Comparison of ENCODE assay signal across 8 cellular contexts in the genomic region with DNA sequence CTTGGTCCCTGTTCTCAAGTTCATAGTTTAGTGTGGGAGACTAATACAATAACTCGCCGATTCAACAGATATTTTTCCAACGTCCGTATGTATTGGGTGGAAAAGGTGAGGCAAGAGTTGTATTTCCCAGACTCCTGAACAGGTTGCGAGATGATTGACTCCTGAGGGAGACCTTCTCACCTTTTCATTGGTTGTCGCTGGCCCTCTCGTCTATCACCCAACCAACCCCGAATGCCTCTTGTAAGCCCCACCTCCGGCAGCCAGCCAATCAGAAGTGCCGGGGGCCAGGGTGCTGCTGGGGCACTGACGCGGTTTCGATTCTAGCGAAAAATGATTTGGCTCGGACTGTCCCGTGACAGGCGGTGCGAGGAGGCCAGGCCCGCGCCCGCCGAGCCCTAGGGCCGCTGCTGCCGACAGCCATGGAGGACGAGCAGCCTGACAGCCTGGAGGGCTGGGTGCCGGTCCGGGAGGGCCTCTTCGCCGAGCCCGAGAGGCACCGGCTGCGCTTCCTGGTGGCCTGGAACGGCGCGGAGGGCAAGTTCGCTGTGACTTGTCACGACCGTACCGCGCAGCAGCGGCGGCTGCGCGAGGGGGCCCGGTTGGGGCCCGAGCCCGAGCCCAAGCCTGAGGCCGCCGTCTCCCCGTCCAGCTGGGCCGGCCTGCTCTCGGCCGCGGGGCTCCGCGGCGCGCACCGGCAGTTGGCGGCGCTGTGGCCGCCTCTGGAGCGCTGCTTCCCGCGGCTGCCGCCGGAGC. TPM values are rescaled to one million over a fixed set of nuclear protein-coding genes. Genes with fewer than 3 reads are reported as not detected.
A peak's percentile ranks its signal among the peaks of the same experiment; 100 is the strongest.
DNase-seq lines count a peak whose midpoint lies in the region; ATAC-seq and TF ChIP-seq lines count a peak whose summit lies in the region.

TSS of gene WHAMM (plus strand) at position 321 of the 753 bp plus-strand sequence. CDS start at position 420, 99 bp downstream.

- H3K9me3 ChIP-seq in esophagus muscularis mucosa = no peaks in the 10 kb centered on the region
- no peaks in the 10 kb centered on the region for H3K9me3 ChIP-seq in muscle layer of duodenum (ENCODE audit: control insufficient read depth in 1 of 2, low read length in 2 of 2)

- H3K27me3 ChIP-seq in esophagus muscularis mucosa (no peaks in the 10 kb centered on the region), muscle layer of duodenum (ENCODE audit: low read depth, low read length) (no peaks in the 10 kb centered on the region)

- peak; percentile 81 for ATAC-seq in GM21723 (IDR thresholded peaks at IDR 0.05; ENCODE audit: unreplicated experiment)

- H3K36me3 ChIP-seq in esophagus muscularis mucosa = peaks cover 8 to 16% (median 12%) of the 10 kb centered on the region in 4 donors
- peaks cover 5 to 7% of the 10 kb centered on the region in 2 donors for H3K36me3 ChIP-seq in muscle layer of duodenum (ENCODE audit: control insufficient read depth in 1 of 2, insufficient read depth in 2 of 2, low read length in 2 of 2)

- H3K4me3 ChIP-seq in esophagus muscularis mucosa (peak within 1 kb of the TSS; percentile 84 to 98 (median 94)), muscle layer of duodenum (ENCODE audit: low read depth in 1 of 2, low read length in 2 of 2) (peak within 1 kb of the TSS; percentile 88 to 92)

- TF ChIP-seq EP300 in esophagus muscularis mucosa (IDR thresholded peaks at IDR 0.05) = no peak

- H3K27ac ChIP-seq in esophagus muscularis mucosa (replicated peaks in 1 of 4) (peak within 1 kb of the TSS; percentile 99 to 100 (median 100)), muscle layer of duodenum (ENCODE audit: low read length) (peak within 1 kb of the TSS; percentile 92)

- DNase-seq in DMS79 (lab: John Stamatoyannopoulos, UW) = peak; percentile 77
- DNase-seq in KG1 (lab: John Stamatoyannopoulos, UW) = peak; percentile 95
- peak; percentile 96 for DNase-seq in activated T-cell treated with anti-CD3 and anti-CD28 coated beads, Interleukin-2, amount 50 U/mL, for 48 hours
- peak; percentile 100 for DNase-seq in esophagus muscularis mucosa (ENCODE audit: extremely low spot score)
- DNase-seq in stimulated activated CD8-positive, alpha-beta memory T cell treated with anti-CD3 and anti-CD28 coated beads, Interleukin-7, amount 100 ng/mL, for 4 hours (ENCODE audit: low read depth in 2 of 2) = peak; percentile 92

- intact Hi-C loops in esophagus muscularis mucosa (cut with DNase I) = loop anchor here (2.0 kb wide), 1 partner anchor 59 kb away; no protein-coding TSS in a partner anchor

- WGBS in esophagus muscularis mucosa = 0% methylated on average over 10 of the region's 67 CpGs

- H3K4me1 ChIP-seq in esophagus muscularis mucosa (peaks cover 19 to 36% (median 31%) of the 10 kb centered on the region in 4 donors), muscle layer of duodenum (ENCODE audit: control insufficient read depth in 1 of 2, insufficient read depth in 2 of 2, low read length in 2 of 2) (peaks cover 0 to 14% of the 10 kb centered on the region in 2 donors)

- TF ChIP-seq CTCF in esophagus muscularis mucosa (IDR thresholded peaks at IDR 0.05) = no peak

- TF ChIP-seq POLR2A in esophagus muscularis mucosa (IDR thresholded peaks at IDR 0.05; ENCODE audit: low read depth) = peak; percentile 95

TF ChIP-seq in PFSK-1, 5 proteins besides CTCF, POLR2A, EP300 and RAD21:
- no peak for TF ChIP-seq FOXP2 (optimal IDR thresholded peaks at IDR 0.05; ENCODE audit: borderline replicate concordance, extremely low read depth, extremely low read length, insufficient read depth)
- peak; percentile 78 for TF ChIP-seq POLR2AphosphoS5 (IDR thresholded peaks at IDR 0.05; ENCODE audit: low read depth, low read length)
- peak; percentile 88 for TF ChIP-seq TAF1 (IDR thresholded peaks at IDR 0.05; ENCODE audit: borderline replicate concordance, insufficient read depth, low read length)
- no peak for TF ChIP-seq SIN3A (IDR thresholded peaks at IDR 0.05; ENCODE audit: borderline replicate concordance, insufficient read depth, low read length)

RNA-seq across cellular contexts. Expression of gene WHAMM, which starts in this region (rescaled TPM):
- 4.1 TPM for polyA plus RNA-seq in PFSK-1 (2012; ENCODE audit: insufficient read length, low read depth)
- total RNA-seq in esophagus muscularis mucosa = 10 to 100 TPM in 3 of 4 donors, 1 to 10 TPM in 1; 9.6 to 17.4 (median 14.2) TPM

Comparison
In these comparisons a context has a peak if more than half of its experiments do, and no peak if none do; other contexts are left out.
1. Peak in every context shown above with its lines: DNase-seq, ATAC-seq, H3K4me3 ChIP-seq and H3K27ac ChIP-seq.